19 cellular contexts compared by ENCODE assay signal in genomic region chr1:167093863-167094516, GRCh38. TPM values are rescaled to one million over a fixed set of nuclear protein-coding genes. Genes with fewer than 3 reads are reported as not detected.
DNase-seq lines count a peak whose midpoint lies in the region; ATAC-seq and TF ChIP-seq lines count a peak whose summit lies in the region.
"Had no signal": no experiment of that assay in that cellular context is flagged by ENCODE, and none has a peak within 500 bp of the region (broad histone marks: within the 10 kb centered on the region; RNA-seq: fewer than 3 reads in every experiment).

STYXL2 (plus strand) TSS chr1:167094075; CDS start chr1:167094850, 775 bp downstream.

- no TSS peak for BruUV-seq in PC-9 (replicated peaks; lab: Mats Ljungman, UMichigan)

- H3K27ac ChIP-seq in BLaER1 treated with 17β-estradiol and CSF1 and Interleukin-3, amounts not matched to agents 10 nM and 100 nM = peak within 1 kb of the TSS in 2 of 11 experiments; percentile 7 to 17; a peak in 1 of 22 replicates
- H3K27ac ChIP-seq in PC-9 = no peak within 1 kb of the TSS
- H3K27ac ChIP-seq in cardiac muscle cell = peak within 1 kb of the TSS; percentile 88
- H3K27ac ChIP-seq in foreskin keratinocyte = no peak within 1 kb of the TSS

- no peaks in the 10 kb centered on the region for H3K27me3 ChIP-seq in BLaER1 treated with 17β-estradiol and CSF1 and Interleukin-3, amounts not matched to agents 10 nM and 100 nM
- H3K27me3 ChIP-seq in PC-9 (ENCODE audit: insufficient read depth, low read depth) (no peaks in the 10 kb centered on the region), cardiac muscle cell (no peaks in the 10 kb centered on the region), foreskin keratinocyte (no peaks in the 10 kb centered on the region)

- peaks cover 5 to 21% (median 18%) of the 10 kb centered on the region in 11 experiments; a peak in 20 of 22 replicates for H3K9me3 ChIP-seq in BLaER1 treated with 17β-estradiol and CSF1 and Interleukin-3, amounts not matched to agents 10 nM and 100 nM (replicated peaks in 1 of 11)
- H3K9me3 ChIP-seq in PC-9 (ENCODE audit: insufficient read depth, low read depth) (no peaks in the 10 kb centered on the region), cardiac muscle cell (ENCODE audit: low read depth) (no peaks in the 10 kb centered on the region)

- H3K9me2 ChIP-seq in PC-9 (ENCODE audit: insufficient read depth) = no peaks in the 10 kb centered on the region

- H3K9ac ChIP-seq in BLaER1 treated with 17β-estradiol and CSF1 and Interleukin-3, amounts not matched to agents 10 nM and 100 nM = 0 out of 22 replicates have a peak within 1 kb of the TSS, but pooled peaks of 1 of the 11 experiments have one; percentile 14

- H3K36me3 ChIP-seq in BLaER1 treated with 17β-estradiol and CSF1 and Interleukin-3, amounts not matched to agents 10 nM and 100 nM = no peaks in the 10 kb centered on the region
- H3K36me3 ChIP-seq in PC-9 (ENCODE audit: low read depth) (no peaks in the 10 kb centered on the region), cardiac muscle cell (peaks cover 6% of the 10 kb centered on the region)

- POLR2A ChIA-PET in PC-9 (lab: Charles Lee; ENCODE audit: unreplicated experiment) = no interaction called here

- ATAC-seq in GM21360 (IDR thresholded peaks at IDR 0.05; ENCODE audit: unreplicated experiment) (no peak), foreskin keratinocyte (no peak)
- ATAC-seq: GM12878; stimulated activated effector memory CD8-positive, alpha-beta T cell treated with anti-CD3 and anti-CD28 coated beads, Interleukin-12 subunit alpha, Interleukin-12 subunit beta, amount 100 ng/mL, for 72 hours; T-helper 17 cell had no signal

- H4K20me1 ChIP-seq in BLaER1 treated with 17β-estradiol and CSF1 and Interleukin-3, amounts not matched to agents 10 nM and 100 nM = no peaks in the 10 kb centered on the region
- no peaks in the 10 kb centered on the region for H4K20me1 ChIP-seq in PC-9 (ENCODE audit: insufficient read depth)

- peaks cover 5% of the 10 kb centered on the region for H3K9me3 Mint-ChIP-seq in nephron
- H3K9me3 Mint-ChIP-seq: stimulated activated effector memory CD8-positive, alpha-beta T cell treated with anti-CD3 and anti-CD28 coated beads, Interleukin-12 subunit alpha, Interleukin-12 subunit beta, amount 100 ng/mL, for 72 hours; type B pancreatic cell had no signal

- peaks cover 27 to 43% (median 39%) of the 10 kb centered on the region in 10 experiments for H3K4me1 ChIP-seq in BLaER1 treated with 17β-estradiol and CSF1 and Interleukin-3, amounts not matched to agents 10 nM and 100 nM
- H3K4me1 ChIP-seq in PC-9 (replicated peaks; ENCODE audit: insufficient read depth) (peaks cover 24% of the 10 kb centered on the region), cardiac muscle cell (ENCODE audit: low read depth) (peaks cover 32% of the 10 kb centered on the region), foreskin keratinocyte (peaks cover 9% of the 10 kb centered on the region)

- intact Hi-C loops in PC-9 (cut with micrococcal nuclease; ENCODE audit: unreplicated experiment) = loop anchor here (2.0 kb wide), 1 partner anchor 15 kb away; no protein-coding TSS in a partner anchor

- peak within 1 kb of the TSS; percentile 67 to 86 (median 74) for H3K27ac Mint-ChIP-seq in nephron
- H3K27ac Mint-ChIP-seq: activated naive CD8-positive, alpha-beta T cell; memory B cell; stimulated activated effector memory CD8-positive, alpha-beta T cell treated with anti-CD3 and anti-CD28 coated beads, Interleukin-12 subunit alpha, Interleukin-12 subunit beta, amount 100 ng/mL, for 72 hours; T-helper 17 cell; type B pancreatic cell had no signal

- H3K79me2 ChIP-seq in PC-9 (ENCODE audit: low read depth) = no peaks in the 10 kb centered on the region

- H3K27me3 Mint-ChIP-seq in nephron (ENCODE audit: low read depth) = peaks cover 4% of the 10 kb centered on the region
- H3K27me3 Mint-ChIP-seq: activated naive CD8-positive, alpha-beta T cell; type B pancreatic cell had no signal

- no peak for DNase-seq in PC-9
- peak in 1 of 2 donors; percentile 85 for DNase-seq in cardiac muscle cell (ENCODE audit: low read depth in 1 of 2, low spot score in 1 of 2)
- no peak for DNase-seq in foreskin keratinocyte
- no peak for DNase-seq in activated T-cell treated with anti-CD3 and anti-CD28 coated beads, Interleukin-2, amount 50 U/mL, for 1 hour
- no peak for DNase-seq in hypothalamus (lab: John Stamatoyannopoulos, UW)
- DNase-seq: caudate nucleus, NCI-H1694 treated with DMSO at 0.1 percent for 48 hours, T-helper 17 cell had no signal

- peaks cover 31% of the 10 kb centered on the region for H3K4me1 Mint-ChIP-seq in nephron

- H3F3A ChIP-seq in PC-9 (ENCODE audit: insufficient read depth, low read depth) = peaks cover 7% of the 10 kb centered on the region; the same call in 1 of the 2 replicates

- H2AFZ ChIP-seq in PC-9 = no peak within 1 kb of the TSS

- CTCF ChIA-PET in PC-9 (lab: Charles Lee) = no interaction called here

- H3K4me2 ChIP-seq in BLaER1 treated with 17β-estradiol and CSF1 and Interleukin-3, amounts not matched to agents 10 nM and 100 nM = peak within 1 kb of the TSS; percentile 50 to 80 (median 68)
- peak within 1 kb of the TSS; percentile 57 for H3K4me2 ChIP-seq in PC-9

- H3K4me3 Mint-ChIP-seq in nephron = peak within 1 kb of the TSS; percentile 54 to 92 (median 85)
- H3K4me3 Mint-ChIP-seq: activated naive CD8-positive, alpha-beta T cell; memory B cell; stimulated activated effector memory CD8-positive, alpha-beta T cell treated with anti-CD3 and anti-CD28 coated beads, Interleukin-12 subunit alpha, Interleukin-12 subunit beta, amount 100 ng/mL, for 72 hours; T-helper 17 cell; type B pancreatic cell had no signal

- H3K4me3 ChIP-seq in BLaER1 treated with 17β-estradiol and CSF1 and Interleukin-3, amounts not matched to agents 10 nM and 100 nM = peak within 1 kb of the TSS in 2 of 10 experiments; percentile 12 to 13; a peak in 2 of 20 replicates
- no peak within 1 kb of the TSS for H3K4me3 ChIP-seq in PC-9
- H3K4me3 ChIP-seq in cardiac muscle cell = peak within 1 kb of the TSS; percentile 29
- H3K4me3 ChIP-seq: GM12878, smooth muscle cell had no signal

- TF ChIP-seq CTCF in PC-9 (conservative IDR thresholded peaks at IDR 0.05) = no peak
- TF ChIP-seq CTCF in cardiac muscle cell (IDR thresholded peaks at IDR 0.05; ENCODE audit: low read depth, low read length) = no peak
- TF ChIP-seq CTCF in nephron (IDR thresholded peaks at IDR 0.05; ENCODE audit: unreplicated experiment in 3 of 3) = no peak
- TF ChIP-seq CTCF in foreskin keratinocyte (conservative IDR thresholded peaks at IDR 0.05) = no peak

- H3K36me3 Mint-ChIP-seq in nephron (ENCODE audit: low read depth) = peaks cover 3% of the 10 kb centered on the region
- H3K36me3 Mint-ChIP-seq: stimulated activated effector memory CD8-positive, alpha-beta T cell treated with anti-CD3 and anti-CD28 coated beads, Interleukin-12 subunit alpha, Interleukin-12 subunit beta, amount 100 ng/mL, for 72 hours; type B pancreatic cell had no signal

RNA-seq across cellular contexts. Expression of gene STYXL2, which starts in this region (rescaled TPM):
- total RNA-seq in PC-9 (2021) (not detected in 2 replicates), cardiac muscle cell (40.3 and 52.1 TPM in 2 replicates), foreskin keratinocyte (not detected in 2 replicates)
- polyA plus RNA-seq in cardiac muscle cell (43.0 and 55.3 TPM in 2 replicates), foreskin keratinocyte (not detected in 2 replicates)
- total RNA-seq: A673, HT-29, T-helper 17 cell had no signal

Comparison
In these comparisons a context has a peak if more than half of its experiments do, and no peak if none do; other contexts are left out.
1. RNA of gene STYXL2 (total RNA-seq): 40.3 to 52.1 TPM in cardiac muscle cell; not detected in PC-9 and not detected in foreskin keratinocyte; every median in the first group is over 10 times any median in the second.
2. RNA of gene STYXL2 (polyA plus RNA-seq): 43.0 to 55.3 TPM in cardiac muscle cell; not detected in foreskin keratinocyte; every median in the first group is over 10 times any median in the second.